Comparison of ENCODE assay signal across 31 cellular contexts in the genomic region with DNA sequence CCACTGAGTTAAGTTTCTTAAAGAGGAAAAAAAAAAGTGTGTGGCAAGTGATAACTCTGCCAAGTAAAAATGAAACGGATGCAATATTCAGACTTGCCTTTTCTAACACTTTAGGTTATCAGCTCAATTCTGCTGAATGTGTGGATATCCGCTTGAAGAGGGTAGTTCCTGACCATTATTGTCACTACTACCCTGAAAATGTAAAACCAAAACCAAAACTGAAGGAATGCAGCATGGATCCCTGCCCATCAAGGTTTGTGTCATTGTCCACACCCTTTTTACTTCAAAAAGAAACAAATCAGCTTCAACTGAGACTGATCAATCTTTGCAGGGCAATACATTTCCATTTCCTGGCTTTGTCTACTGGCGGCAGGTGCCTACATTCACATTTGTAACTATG.
DNase-seq lines count a peak whose midpoint lies in the region; ATAC-seq and TF ChIP-seq lines count a peak whose summit lies in the region.
"Had no signal": no experiment of that assay in that cellular context is flagged by ENCODE, and none has a peak within 500 bp of the region (broad histone marks: within the 10 kb centered on the region; RNA-seq: fewer than 3 reads in every experiment).

No MANE protein-coding gene starts in this region.

- ATAC-seq in heart left ventricle, result peak in 1 of 4 donors; percentile 72
- ATAC-seq in Right ventricle myocardium inferior, result no peak
- peak; percentile 56 for ATAC-seq in left lobe of liver
- no peak for ATAC-seq in GM21576 (IDR thresholded peaks at IDR 0.05; ENCODE audit: unreplicated experiment)
- ATAC-seq in GM19324 (IDR thresholded peaks at IDR 0.05; ENCODE audit: low FRiP score, unreplicated experiment), result no peak
- ATAC-seq: activated T-cell treated with anti-CD3 and anti-CD28 coated beads, Interleukin-2, amount 50 U/mL, for 72 hours; K562 had no signal

- DNase-seq in heart left ventricle, result no peak
- DNase-seq in Right ventricle myocardium inferior (ENCODE audit: missing footprints), result no peak
- DNase-seq in MCF 10A (ENCODE audit: unreplicated experiment), result peak; percentile 6
- no peak for DNase-seq in left lobe of liver (ENCODE audit: low spot score)
- DNase-seq in nephron progenitor cell, result no peak
- DNase-seq: activated CD4-positive, alpha-beta T cell treated with anti-CD3 and anti-CD28 coated beads, Interleukin-2, amount 50 U/mL, for 1 hour; activated CD4-positive, CD25-positive, alpha-beta regulatory T cell; activated naive CD4-positive, alpha-beta T cell treated with anti-CD3 and anti-CD28 coated beads for 36 hours; activated T-cell treated with anti-CD3 and anti-CD28 coated beads, Interleukin-2, amount 50 U/mL, for 72 hours; DND-41; dorsolateral prefrontal cortex; GF-D8; H9; hypothalamus; immature natural killer cell; naive B cell; NCI-H1105; NCI-H187 treated with DMSO at 0.1 percent for 48 hours; NCI-H2171; NCI-H82; nucleus accumbens; SK-N-SH; small intestine; stimulated activated naive CD4-positive, alpha-beta T cell; upper lobe of left lung had no signal

- CTCF ChIA-PET in MCF 10A (lab: Yijun Ruan, JAX), result interaction anchor here (0.7 to 0.8 kb wide), 4 partner anchors 8 to 241 kb away, joined by 3 to 5 read pairs (median 3); no protein-coding TSS in a partner anchor

- H3K4me1 ChIP-seq in heart left ventricle, result peaks cover 4 to 21% (median 14%) of the 10 kb centered on the region in 12 donors
- peaks cover 4 to 15% (median 11%) of the 10 kb centered on the region in 5 donors for H3K4me1 ChIP-seq in subcutaneous abdominal adipose tissue (ENCODE audit: control insufficient read depth in 5 of 5, insufficient read depth in 5 of 5, low read length in 5 of 5)

- H3K9me3 Mint-ChIP-seq in MCF 10A (ENCODE audit: unreplicated experiment) (no peaks in the 10 kb centered on the region), nephron progenitor cell (no peaks in the 10 kb centered on the region)
- H3K9me3 Mint-ChIP-seq: activated naive CD4-positive, alpha-beta T cell treated with anti-CD3 and anti-CD28 coated beads for 36 hours; activated T-cell treated with anti-CD3 and anti-CD28 coated beads, Interleukin-2, amount 50 U/mL, for 72 hours; H9 had no signal

- no peak for TF ChIP-seq CTCF in heart left ventricle (IDR thresholded peaks at IDR 0.05)
- TF ChIP-seq CTCF in MCF 10A (IDR thresholded peaks at IDR 0.05; ENCODE audit: unreplicated experiment), result no peak
- TF ChIP-seq CTCF in nephron progenitor cell (IDR thresholded peaks at IDR 0.05), result no peak

- peaks cover 16% of the 10 kb centered on the region for H3K4me1 Mint-ChIP-seq in MCF 10A (ENCODE audit: insufficient read depth, unreplicated experiment)
- no peaks in the 10 kb centered on the region for H3K4me1 Mint-ChIP-seq in nephron progenitor cell
- H3K4me1 Mint-ChIP-seq: immature natural killer cell, naive B cell had no signal

- H3K27ac ChIP-seq in heart left ventricle (peak overlapping the region in 9 of 12 donors; percentile 23 to 57 (median 45)), subcutaneous abdominal adipose tissue (ENCODE audit: low read depth, low read length) (peak overlapping the region; percentile 13)
- H3K27ac ChIP-seq: dorsolateral prefrontal cortex, suprapubic skin, upper lobe of left lung had no signal

- intact Hi-C loops in heart left ventricle (cut with DNase I) (no loop called here), Right ventricle myocardium inferior (cut with DNase I) (no loop called here), MCF 10A (cut with micrococcal nuclease) (no loop called here)

- no TSS peak for BruUV-seq in MCF 10A (replicated peaks; lab: Mats Ljungman, UMichigan)

- H3K4me3 Mint-ChIP-seq in MCF 10A (ENCODE audit: unreplicated experiment), result no peak overlapping the region
- H3K4me3 Mint-ChIP-seq in nephron progenitor cell, result no peak overlapping the region
- H3K4me3 Mint-ChIP-seq: activated naive CD4-positive, alpha-beta T cell treated with anti-CD3 and anti-CD28 coated beads for 36 hours; activated T-cell treated with anti-CD3 and anti-CD28 coated beads, Interleukin-2, amount 50 U/mL, for 72 hours; CD4-positive, CD25-positive, alpha-beta regulatory T cell; H9; naive B cell had no signal

- POLR2A ChIA-PET in MCF 10A (lab: Yijun Ruan, JAX), result interaction anchor here (0.8 to 2.1 kb wide), 12 partner anchors 8 to 304 kb away, joined by 3 to 5 read pairs (median 4); no protein-coding TSS in a partner anchor

- H3K36me3 Mint-ChIP-seq in MCF 10A (ENCODE audit: insufficient read depth, unreplicated experiment) (no peaks in the 10 kb centered on the region), nephron progenitor cell (ENCODE audit: low read depth) (no peaks in the 10 kb centered on the region)
- H3K36me3 Mint-ChIP-seq: CD4-positive, CD25-positive, alpha-beta regulatory T cell; immature natural killer cell; naive B cell had no signal

- H3K27me3 ChIP-seq in heart left ventricle (no peaks in the 10 kb centered on the region), subcutaneous abdominal adipose tissue (ENCODE audit: control insufficient read depth in 5 of 5, insufficient read depth in 4 of 5, low read length in 5 of 5) (no peaks in the 10 kb centered on the region)
- H3K27me3 ChIP-seq: dorsolateral prefrontal cortex, suprapubic skin, upper lobe of left lung had no signal

- no peaks in the 10 kb centered on the region for H3K27me3 Mint-ChIP-seq in MCF 10A (ENCODE audit: insufficient read depth, unreplicated experiment)
- peaks cover 8% of the 10 kb centered on the region for H3K27me3 Mint-ChIP-seq in nephron progenitor cell (ENCODE audit: low read depth, poor library complexity)
- H3K27me3 Mint-ChIP-seq: CD4-positive, CD25-positive, alpha-beta regulatory T cell had no signal

- peak overlapping the region in 5 of 12 donors; percentile 2 to 20 (median 9) for H3K4me3 ChIP-seq in heart left ventricle
- H3K4me3 ChIP-seq in subcutaneous abdominal adipose tissue (ENCODE audit: low read depth in 1 of 5, low read length in 5 of 5), result peak overlapping the region in 4 of 5 donors; percentile 14 to 42 (median 32)
- H3K4me3 ChIP-seq: dorsolateral prefrontal cortex, K562, suprapubic skin, upper lobe of left lung had no signal

- no peak for TF ChIP-seq POLR2A in heart left ventricle (IDR thresholded peaks at IDR 0.05)

- H3K36me3 ChIP-seq in heart left ventricle, result peaks cover 0 to 22% (median 0%) of the 10 kb centered on the region in 9 donors
- H3K36me3 ChIP-seq in subcutaneous abdominal adipose tissue (ENCODE audit: control insufficient read depth in 5 of 5, insufficient read depth in 5 of 5, low read length in 5 of 5), result no peaks in the 10 kb centered on the region
- H3K36me3 ChIP-seq: suprapubic skin, upper lobe of left lung had no signal

- H3K27ac Mint-ChIP-seq in MCF 10A (ENCODE audit: low read depth, unreplicated experiment) (no peak overlapping the region), nephron progenitor cell (no peak overlapping the region)
- H3K27ac Mint-ChIP-seq: activated naive CD4-positive, alpha-beta T cell treated with anti-CD3 and anti-CD28 coated beads for 36 hours; activated T-cell treated with anti-CD3 and anti-CD28 coated beads, Interleukin-2, amount 50 U/mL, for 72 hours; H9; naive B cell had no signal

- no peak overlapping the region for H3K9ac ChIP-seq in subcutaneous abdominal adipose tissue (ENCODE audit: low read length in 5 of 5)
- H3K9ac ChIP-seq: SK-N-SH had no signal

- H3K9me3 ChIP-seq in heart left ventricle (no peaks in the 10 kb centered on the region), subcutaneous abdominal adipose tissue (ENCODE audit: control insufficient read depth in 5 of 5, low read length in 5 of 5) (no peaks in the 10 kb centered on the region)
- H3K9me3 ChIP-seq: SK-N-SH, suprapubic skin, upper lobe of left lung had no signal

- WGBS in heart left ventricle, 4 donors, result 51 to 64% (median 58%) methylated on average over 3 of the region's 3 CpGs
